Comparison of ENCODE assay signal across 17 cellular contexts in the genomic region with DNA sequence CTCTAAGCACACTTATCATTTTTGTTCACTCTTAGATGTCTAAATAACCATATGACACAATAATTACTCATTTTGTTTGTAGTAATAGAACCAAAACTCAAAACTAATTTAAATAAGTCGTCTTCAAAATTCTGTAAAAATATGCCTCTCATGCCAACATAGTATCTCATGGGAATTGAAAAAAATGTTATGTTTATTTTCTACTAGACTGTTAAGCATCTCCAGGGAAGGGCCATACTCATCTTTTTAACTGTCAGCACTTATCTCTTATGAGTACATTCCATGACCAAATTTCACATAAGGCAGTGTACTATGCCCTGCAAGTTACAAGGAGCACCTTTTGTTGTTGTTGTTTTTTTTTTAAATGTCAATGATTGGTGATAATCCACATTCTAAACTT. TPM values are rescaled to one million over a fixed set of nuclear protein-coding genes. Genes with fewer than 3 reads are reported as not detected.
DNase-seq lines count a peak whose midpoint lies in the region; ATAC-seq, FAIRE-seq and TF ChIP-seq lines count a peak whose summit lies in the region.
"Had no signal": no experiment of that assay in that cellular context is flagged by ENCODE, and none has a peak within 500 bp of the region (broad histone marks: within the 10 kb centered on the region; RNA-seq: fewer than 3 reads in every experiment).

No MANE protein-coding gene starts in this region.

- no peak overlapping the region for H3K27ac ChIP-seq in tibial nerve
- H3K27ac ChIP-seq: 22Rv1 had no signal

- H3K9me3 Mint-ChIP-seq in activated naive CD8-positive, alpha-beta T cell (ENCODE audit: low read depth): no peaks in the 10 kb centered on the region
- H3K9me3 Mint-ChIP-seq in activated naive CD8-positive, alpha-beta T cell treated with anti-CD3 and anti-CD28 coated beads for 36 hours: no peaks in the 10 kb centered on the region
- H3K9me3 Mint-ChIP-seq: CD14-positive monocyte; CD8-positive, alpha-beta T cell; GM23338; H9 had no signal

- TF ChIP-seq POLR2A in tibial nerve (IDR thresholded peaks at IDR 0.05): no peak

- peaks cover 54% of the 10 kb centered on the region for H3K4me1 ChIP-seq in adipocyte (ENCODE audit: control insufficient read depth, insufficient read depth, low read length)
- peaks cover 0 to 5% (median 0%) of the 10 kb centered on the region in 4 donors for H3K4me1 ChIP-seq in tibial nerve

- ATAC-seq in sciatic nerve: peak; percentile 44
- ATAC-seq: CD8-positive, alpha-beta T cell; GM12878; GM23338 had no signal

- no peak overlapping the region for H3K4me3 Mint-ChIP-seq in activated naive CD8-positive, alpha-beta T cell
- H3K4me3 Mint-ChIP-seq in activated naive CD8-positive, alpha-beta T cell treated with anti-CD3 and anti-CD28 coated beads for 36 hours: no peak overlapping the region
- H3K4me3 Mint-ChIP-seq: CD14-positive monocyte; CD8-positive, alpha-beta T cell; GM23338; H9 had no signal

- TF ChIP-seq EP300 in tibial nerve (IDR thresholded peaks at IDR 0.05): no peak

- H3K36me3 Mint-ChIP-seq in activated naive CD8-positive, alpha-beta T cell: peaks cover 2% of the 10 kb centered on the region
- H3K36me3 Mint-ChIP-seq in activated naive CD8-positive, alpha-beta T cell treated with anti-CD3 and anti-CD28 coated beads for 36 hours: peaks cover 20% of the 10 kb centered on the region

- H3K27me3 Mint-ChIP-seq in activated naive CD8-positive, alpha-beta T cell: no peaks in the 10 kb centered on the region
- H3K27me3 Mint-ChIP-seq in activated naive CD8-positive, alpha-beta T cell treated with anti-CD3 and anti-CD28 coated beads for 36 hours: peaks cover 8% of the 10 kb centered on the region

- H3K4me3 ChIP-seq in adipocyte (ENCODE audit: low read length): no peak overlapping the region
- H3K4me3 ChIP-seq in tibial nerve: no peak overlapping the region
- H3K4me3 ChIP-seq: GM12878, GM23338 had no signal

- H3K27me3 ChIP-seq in adipocyte (replicated peaks; ENCODE audit: control insufficient read depth, insufficient read depth, low read length) (no peaks in the 10 kb centered on the region), tibial nerve (no peaks in the 10 kb centered on the region)

- TF ChIP-seq CTCF in tibial nerve (IDR thresholded peaks at IDR 0.05): no peak
- TF ChIP-seq CTCF in D721Med (IDR thresholded peaks at IDR 0.05; ENCODE audit: insufficient read depth, missing control alignments): no peak

- peaks cover 16% of the 10 kb centered on the region for H3K4me1 Mint-ChIP-seq in activated naive CD8-positive, alpha-beta T cell (ENCODE audit: low read depth)
- H3K4me1 Mint-ChIP-seq in activated naive CD8-positive, alpha-beta T cell treated with anti-CD3 and anti-CD28 coated beads for 36 hours: peaks cover 18% of the 10 kb centered on the region
- H3K4me1 Mint-ChIP-seq: GM23338, H9 had no signal

- H3K36me3 ChIP-seq in adipocyte (ENCODE audit: control insufficient read depth, insufficient read depth, low read length, severe bottlenecking) (peaks cover 13% of the 10 kb centered on the region), tibial nerve (peaks cover 0 to 15% (median 0%) of the 10 kb centered on the region in 3 donors)

- peak overlapping the region; percentile 11 for H3K9ac ChIP-seq in adipocyte (ENCODE audit: low read length)

- H3K9me3 ChIP-seq in adipocyte (ENCODE audit: control insufficient read depth, low read length) (no peaks in the 10 kb centered on the region), tibial nerve (no peaks in the 10 kb centered on the region)

- FAIRE-seq in D721Med (lab: Jason Lieb, UNC): no peak
- FAIRE-seq: GM12878, GM18507 had no signal

- H3K27ac Mint-ChIP-seq in activated naive CD8-positive, alpha-beta T cell: peak overlapping the region; percentile 3
- no peak overlapping the region for H3K27ac Mint-ChIP-seq in activated naive CD8-positive, alpha-beta T cell treated with anti-CD3 and anti-CD28 coated beads for 36 hours
- H3K27ac Mint-ChIP-seq: CD14-positive monocyte; CD8-positive, alpha-beta T cell; GM23338 had no signal

- 51% methylated on average over 1 of the region's 1 CpG for WGBS in tibial nerve, 2 donors

- intact Hi-C loops in sciatic nerve (cut with DNase I): no loop called here

- DNase-seq in activated naive CD8-positive, alpha-beta T cell treated with anti-CD3 and anti-CD28 coated beads for 36 hours: no peak
- no peak for DNase-seq in adipocyte (ENCODE audit: low read depth)
- DNase-seq in fibroblast of peridontal ligament (ENCODE audit: extremely low read depth): peak; percentile 50
- DNase-seq in sciatic nerve (ENCODE audit: low spot score): no peak
- no peak for DNase-seq in tibial nerve (ENCODE audit: low spot score in 2 of 2)
- DNase-seq in D721Med (ENCODE audit: insufficient read length, low spot score): no peak
- no peak for DNase-seq in DMS53 treated with DMSO at 0.1 percent for 48 hours (lab: John Stamatoyannopoulos, UW; ENCODE audit: unreplicated experiment)
- DNase-seq: CD8-positive, alpha-beta T cell; COR-L47; DMS53; H9 had no signal

RNA-seq across cellular contexts. Expression of a gene that starts 18.3 kb away (rescaled TPM):
- 10 to 100 TPM; 13.5 to 13.6 TPM for total RNA-seq in activated naive CD8-positive, alpha-beta T cell treated with anti-CD3 and anti-CD28 coated beads for 36 hours
- total RNA-seq in sciatic nerve (21.6 TPM), tibial nerve (10 to 100 TPM; 16.8 to 22.6 (median 19.4) TPM)

RNA-seq across cellular contexts. Expression of a gene that starts 31.3 kb away (rescaled TPM):
- 100 to 1,000 TPM; 199 to 200 TPM for total RNA-seq in activated naive CD8-positive, alpha-beta T cell treated with anti-CD3 and anti-CD28 coated beads for 36 hours
- total RNA-seq in sciatic nerve (75.7 TPM), tibial nerve (100 to 1,000 TPM in 1 of 4 donors, 10 to 100 TPM in 3; 80.7 to 101 (median 89.0) TPM)

RNA-seq across cellular contexts. Expression of a gene that starts 32.1 kb away (rescaled TPM):
- total RNA-seq in activated naive CD8-positive, alpha-beta T cell treated with anti-CD3 and anti-CD28 coated beads for 36 hours: 10 to 100 TPM; 50.1 to 57.1 TPM
- total RNA-seq in sciatic nerve (48.6 TPM), tibial nerve (10 to 100 TPM; 28.8 to 38.1 (median 34.2) TPM)
